ENCODE assay signal across 8 cellular contexts in genomic region chr14:51094282-51094821, GRCh38. TPM values are rescaled to one million over a fixed set of nuclear protein-coding genes. Genes with fewer than 3 reads are reported as not detected.
DNase-seq lines count a peak whose midpoint lies in the region; ATAC-seq and TF ChIP-seq lines count a peak whose summit lies in the region.

No MANE protein-coding gene starts in this region.

- H3K9me3 Mint-ChIP-seq in H9 = no peaks in the 10 kb centered on the region
- no peaks in the 10 kb centered on the region for H3K9me3 Mint-ChIP-seq in activated B cell treated with CpG ODN at 0.5 μM for 24 hours
- H3K9me3 Mint-ChIP-seq in nephron = no peaks in the 10 kb centered on the region

- no peak for TF ChIP-seq CTCF in H9 (conservative IDR thresholded peaks at IDR 0.05)
- TF ChIP-seq CTCF in activated B cell treated with CpG ODN at 0.5 μM for 24 hours (IDR thresholded peaks at IDR 0.05) = no peak
- no peak for TF ChIP-seq CTCF in epithelial cell of esophagus (IDR thresholded peaks at IDR 0.05; ENCODE audit: insufficient read depth, low read depth, low read length, missing control alignments)
- TF ChIP-seq CTCF in nephron (IDR thresholded peaks at IDR 0.05; ENCODE audit: unreplicated experiment in 3 of 3) = no peak
- no peak for TF ChIP-seq CTCF in RWPE1 (conservative IDR thresholded peaks at IDR 0.05; ENCODE audit: low read depth)

- no peak overlapping the region for H2AFZ ChIP-seq in H9 (ENCODE audit: low read length)

- CTCF ChIA-PET in activated B cell treated with CpG ODN at 0.5 μM for 24 hours (lab: Charles Lee) (interaction anchor here (1.6 kb wide), 2 partner anchors 108 to 124 kb away, joined by 5 to 9 read pairs; no protein-coding TSS in a partner anchor), RWPE1 (lab: Yijun Ruan, JAX) (interaction anchor here (0.8 to 0.9 kb wide), 2 partner anchors 10 to 125 kb away, joined by 3 to 4 read pairs; no protein-coding TSS in a partner anchor)

- H2AK5ac ChIP-seq in H9 (ENCODE audit: insufficient read length, low read length) = no peak overlapping the region

- no peaks in the 10 kb centered on the region for H3K79me2 ChIP-seq in H9 (ENCODE audit: insufficient read depth, low read length)

- peak; percentile 37 for DNase-seq in ACHN
- DNase-seq in H9 = peak; percentile 43
- DNase-seq in activated B cell treated with CpG ODN at 0.5 μM for 24 hours = peak; percentile 35
- DNase-seq in epithelial cell of esophagus (ENCODE audit: low read depth) = no peak
- DNase-seq in LoVo (ENCODE audit: low spot score) = no peak
- DNase-seq in RWPE1 (ENCODE audit: low spot score) = no peak
- no peak for DNase-seq in NCI-H2029 (lab: John Stamatoyannopoulos, UW)

- H3K79me1 ChIP-seq in H9 (ENCODE audit: insufficient read depth, low read depth, low read length, poor library complexity, severe bottlenecking) = no peaks in the 10 kb centered on the region

- no CpG with 5 or more reads among the region's 46 CpGs for WGBS in H9 (ENCODE audit: extremely low coverage, insufficient read length, low lambda C conversion rate)

- H3K4me3 ChIP-seq in epithelial cell of esophagus (ENCODE audit: low read length) = peak overlapping the region; percentile 69

- no peak overlapping the region for H3K4ac ChIP-seq in H9 (ENCODE audit: low read depth, low read length)

- no peak overlapping the region for H3K18ac ChIP-seq in H9 (ENCODE audit: insufficient read length, low read depth, low read length)

- no peak overlapping the region for H4K5ac ChIP-seq in H9 (ENCODE audit: insufficient read length, low read depth, low read length)

- H3K4me1 ChIP-seq in H9 (ENCODE audit: insufficient read depth, low read length) = no peaks in the 10 kb centered on the region; the same call in 1 of the 2 replicates

- no peak overlapping the region for H3K9ac ChIP-seq in H9 (ENCODE audit: extremely low read depth, insufficient read length, low read length)

- H3K23me2 ChIP-seq in H9 (ENCODE audit: insufficient read length, low read depth, low read length, poor library complexity, severe bottlenecking) = peaks cover 22% of the 10 kb centered on the region

- H3K27ac Mint-ChIP-seq in H9 = no peak overlapping the region
- H3K27ac Mint-ChIP-seq in activated B cell treated with CpG ODN at 0.5 μM for 24 hours = no peak overlapping the region
- H3K27ac Mint-ChIP-seq in nephron = no peak overlapping the region

- H3K4me1 Mint-ChIP-seq in H9 = peaks cover 15 to 17% of the 10 kb centered on the region in 2 experiments
- peaks cover 27% of the 10 kb centered on the region for H3K4me1 Mint-ChIP-seq in activated B cell treated with CpG ODN at 0.5 μM for 24 hours
- H3K4me1 Mint-ChIP-seq in nephron = peaks cover 26% of the 10 kb centered on the region

- no peak overlapping the region for H4K8ac ChIP-seq in H9 (replicated peaks; ENCODE audit: insufficient read length, low read depth, low read length)

- H2BK120ac ChIP-seq in H9 (ENCODE audit: low read depth, low read length, poor library complexity, severe bottlenecking) = no peak overlapping the region

- H3K27me3 ChIP-seq in H9 (ENCODE audit: insufficient read depth, low read length) = peaks cover 18% of the 10 kb centered on the region

- no peak overlapping the region for H3K56ac ChIP-seq in H9 (ENCODE audit: insufficient read length, low read depth, low read length)

- H3K9me3 ChIP-seq in H9 (ENCODE audit: control insufficient read depth, low read depth, low read length) = no peaks in the 10 kb centered on the region

- H3K4me3 Mint-ChIP-seq in H9 (peak overlapping the region; percentile 77 to 90), activated B cell treated with CpG ODN at 0.5 μM for 24 hours (peak overlapping the region; percentile 91), nephron (peak overlapping the region; percentile 90 to 96 (median 93))

- no peak overlapping the region for H2BK15ac ChIP-seq in H9 (ENCODE audit: low read depth, low read length)

- H3K36me3 Mint-ChIP-seq in H9 (ENCODE audit: insufficient read depth in 1 of 3, low read depth in 3 of 3) = no peaks in the 10 kb centered on the region
- peaks cover 3% of the 10 kb centered on the region for H3K36me3 Mint-ChIP-seq in activated B cell treated with CpG ODN at 0.5 μM for 24 hours (ENCODE audit: low read depth)
- H3K36me3 Mint-ChIP-seq in nephron (ENCODE audit: low read depth) = no peaks in the 10 kb centered on the region

- H3K4me2 ChIP-seq in H9 (ENCODE audit: insufficient read depth, insufficient read length, low read length) = peak overlapping the region; percentile 55

- H3K14ac ChIP-seq in H9 (ENCODE audit: insufficient read depth, low read length) = no peak overlapping the region

- H2BK20ac ChIP-seq in H9 (ENCODE audit: low read depth, low read length, poor library complexity, severe bottlenecking) = no peak overlapping the region

- H2BK12ac ChIP-seq in H9 (ENCODE audit: insufficient read length, low read depth, low read length) = no peak overlapping the region

- no peak overlapping the region for H3K23ac ChIP-seq in H9 (ENCODE audit: insufficient read length, low read depth, low read length)

- H4K91ac ChIP-seq in H9 (ENCODE audit: insufficient read length, low read depth, low read length) = no peak overlapping the region

- in situ Hi-C loops in ACHN (cut with HindIII; ENCODE audit: low pct_ligation_motif_present, low pct_unique_long_range_greater_than_20kb, low sequenced_read_pairs) = no loop called here

- intact Hi-C loops in activated B cell treated with CpG ODN at 0.5 μM for 24 hours (cut with micrococcal nuclease) = loop anchor here (10.0 kb wide), 1 partner anchor 560 kb away; the partner anchor contains the start of gene FRMD6

- H3K27me3 Mint-ChIP-seq in H9 (ENCODE audit: low read depth) = peaks cover 62% of the 10 kb centered on the region
- peaks cover 19% of the 10 kb centered on the region for H3K27me3 Mint-ChIP-seq in activated B cell treated with CpG ODN at 0.5 μM for 24 hours
- peaks cover 63% of the 10 kb centered on the region for H3K27me3 Mint-ChIP-seq in nephron (ENCODE audit: low read depth)

- H3T11ph ChIP-seq in H9 (ENCODE audit: low read length) = no peak overlapping the region

- POLR2A ChIA-PET in activated B cell treated with CpG ODN at 0.5 μM for 24 hours (lab: Charles Lee) = interaction anchor here (1.2 to 2.2 kb wide), 3 partner anchors 7 to 146 kb away, joined by 4 to 12 read pairs (median 11); partner anchors contain the start of gene TMX1
- POLR2A ChIA-PET in RWPE1 (lab: Yijun Ruan, JAX; ENCODE audit: low non-redundant PET) = interaction anchor here (0.5 kb wide), 1 partner anchor 10 kb away, joined by 3 read pairs; no protein-coding TSS in a partner anchor

- no peaks in the 10 kb centered on the region for H4K20me1 ChIP-seq in H9 (ENCODE audit: control insufficient read depth, insufficient read depth, insufficient read length)

- H2BK5ac ChIP-seq in H9 (ENCODE audit: insufficient read length, low read length) = no peak overlapping the region

- H3K27ac ChIP-seq in H9 (ENCODE audit: insufficient read length, low read depth, low read length) (no peak overlapping the region), RWPE1 (no peak overlapping the region)

- ATAC-seq in activated B cell treated with CpG ODN at 0.5 μM for 24 hours (ENCODE audit: low read depth) = no peak

RNA-seq across cellular contexts. Expression of gene TRIM9, which starts 0.6 kb away (rescaled TPM):
- 0.83 and 0.98 TPM in 2 replicates for total RNA-seq in H9 (2021)
- total RNA-seq in activated B cell treated with CpG ODN at 0.5 μM for 24 hours = 0.24 and 0.67 TPM in 2 replicates

Comparison
In these comparisons a context has a peak if more than half of its experiments do, and no peak if none do; other contexts are left out.
1. DNase-seq: peak in ACHN (single experiment), H9 (single experiment) and activated B cell treated with CpG ODN at 0.5 μM for 24 hours (single experiment); none in epithelial cell of esophagus (single experiment), LoVo (single experiment), RWPE1 (single experiment) and NCI-H2029 (single experiment).
2. Peak in every context shown above with its lines, with median percentiles within 50 percentile points of each other: H3K4me3 Mint-ChIP-seq.